8 cellular contexts compared by ENCODE assay signal in the genomic region with DNA sequence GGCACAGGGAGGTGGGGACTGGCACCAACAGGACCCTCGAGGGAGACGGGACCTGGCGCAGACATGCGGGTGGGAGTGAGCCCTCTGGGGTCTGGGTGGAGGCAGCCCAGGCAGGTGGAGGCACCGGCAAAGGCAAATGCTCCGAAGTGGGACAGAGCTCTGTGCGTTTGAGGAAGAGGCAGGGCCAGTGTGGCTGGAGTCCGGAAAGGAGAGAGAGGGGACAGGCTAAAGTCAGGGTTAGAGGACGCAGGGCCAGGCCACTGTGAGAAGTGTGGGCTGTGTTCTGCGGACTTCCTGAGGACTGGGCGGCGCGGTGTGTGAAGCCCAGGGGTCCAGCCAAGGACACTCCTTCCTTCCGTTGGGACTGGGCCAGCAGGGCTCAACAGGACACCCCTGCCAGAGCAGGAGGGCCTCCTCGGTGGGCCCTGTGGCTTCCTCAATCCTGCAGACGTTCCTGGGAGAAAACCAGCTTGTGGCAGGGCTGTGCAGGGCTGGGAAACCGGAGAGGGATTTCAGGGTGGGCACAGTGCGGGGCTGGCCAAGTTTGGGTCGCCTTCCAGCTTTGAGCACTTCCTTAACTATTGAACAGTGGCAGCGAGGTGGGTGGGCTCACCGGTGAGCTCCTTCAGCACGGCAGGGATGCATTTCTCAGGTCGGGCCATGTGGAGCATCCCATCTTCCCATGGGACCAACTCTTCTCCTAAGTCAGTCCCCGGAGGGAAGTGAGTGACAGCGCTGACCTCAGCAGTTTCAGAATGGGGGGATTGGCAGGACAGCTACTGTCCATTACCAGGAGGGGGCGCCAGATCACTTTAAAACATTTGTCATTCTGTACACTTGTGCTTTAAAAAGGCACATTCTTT. TPM values are rescaled to one million over a fixed set of nuclear protein-coding genes. Genes with fewer than 3 reads are reported as not detected.
DNase-seq lines count a peak whose midpoint lies in the region; ATAC-seq, FAIRE-seq and TF ChIP-seq lines count a peak whose summit lies in the region.

No MANE protein-coding gene starts in this region.

- no peaks in the 10 kb centered on the region for H3K36me3 Mint-ChIP-seq in activated CD4-positive, alpha-beta T cell treated with anti-CD3 and anti-CD28 coated beads for 36 hours (ENCODE audit: low read depth)
- H3K36me3 Mint-ChIP-seq in stimulated activated effector memory CD8-positive, alpha-beta T cell treated with anti-CD3 and anti-CD28 coated beads, Interleukin-12 subunit alpha, Interleukin-12 subunit beta, amount 100 ng/mL, for 72 hours: no peaks in the 10 kb centered on the region

- peaks cover 26% of the 10 kb centered on the region for H3K27me3 Mint-ChIP-seq in activated CD4-positive, alpha-beta T cell treated with anti-CD3 and anti-CD28 coated beads for 36 hours

- CTCF ChIA-PET in activated CD4-positive, alpha-beta T cell treated with anti-CD3 and anti-CD28 coated beads for 36 hours (lab: Charles Lee): interaction anchor here (0.7 to 4.6 kb wide), 28 partner anchors 9 to 956 kb away, joined by 3 to 34 read pairs (median 6); partner anchors contain the start of genes BCAS4, DPM1 and MOCS3

- DNase-seq in ACHN (peak; percentile 66), GM12892 (ENCODE audit: insufficient read length) (peak; percentile 60), NCI-H2227 treated with DMSO at 0.1 percent for 48 hours (lab: John Stamatoyannopoulos, UW) (peak; percentile 23), choroid plexus epithelial cell (ENCODE audit: low read depth) (peak; percentile 83), medulla oblongata (ENCODE audit: extremely low spot score) (peak; percentile 76), cerebellar nuclear complex (lab: John Stamatoyannopoulos, UW) (no peak)
- peak; percentile 84 for DNase-seq in activated CD4-positive, alpha-beta T cell treated with anti-CD3 and anti-CD28 coated beads for 36 hours
- peak; percentile 63 to 81 for DNase-seq in stimulated activated effector memory CD8-positive, alpha-beta T cell treated with anti-CD3 and anti-CD28 coated beads, Interleukin-12 subunit alpha, Interleukin-12 subunit beta, amount 100 ng/mL, for 72 hours (ENCODE audit: low spot score in 2 of 2)

- ATAC-seq in activated CD4-positive, alpha-beta T cell treated with anti-CD3 and anti-CD28 coated beads for 36 hours: no peak
- peak; percentile 28 for ATAC-seq in stimulated activated effector memory CD8-positive, alpha-beta T cell treated with anti-CD3 and anti-CD28 coated beads, Interleukin-12 subunit alpha, Interleukin-12 subunit beta, amount 100 ng/mL, for 72 hours

- peak; percentile 56 for FAIRE-seq in GM12892 (lab: Jason Lieb, UNC)

- peak; percentile 86 for TF ChIP-seq CTCF in choroid plexus epithelial cell (conservative IDR thresholded peaks at IDR 0.05; ENCODE audit: low read depth, low read length)

- peaks cover 20% of the 10 kb centered on the region for H3K4me1 Mint-ChIP-seq in activated CD4-positive, alpha-beta T cell treated with anti-CD3 and anti-CD28 coated beads for 36 hours
- peaks cover 28% of the 10 kb centered on the region for H3K4me1 Mint-ChIP-seq in stimulated activated effector memory CD8-positive, alpha-beta T cell treated with anti-CD3 and anti-CD28 coated beads, Interleukin-12 subunit alpha, Interleukin-12 subunit beta, amount 100 ng/mL, for 72 hours

- no peaks in the 10 kb centered on the region for H3K9me3 Mint-ChIP-seq in activated CD4-positive, alpha-beta T cell treated with anti-CD3 and anti-CD28 coated beads for 36 hours (ENCODE audit: low read depth)
- no peaks in the 10 kb centered on the region for H3K9me3 Mint-ChIP-seq in stimulated activated effector memory CD8-positive, alpha-beta T cell treated with anti-CD3 and anti-CD28 coated beads, Interleukin-12 subunit alpha, Interleukin-12 subunit beta, amount 100 ng/mL, for 72 hours

- POLR2A ChIA-PET in activated CD4-positive, alpha-beta T cell treated with anti-CD3 and anti-CD28 coated beads for 36 hours (lab: Charles Lee): no interaction called here

- in situ Hi-C loops in ACHN (cut with HindIII; ENCODE audit: low pct_ligation_motif_present, low pct_unique_long_range_greater_than_20kb, low sequenced_read_pairs): no loop called here

- H3K4me3 ChIP-seq in choroid plexus epithelial cell (ENCODE audit: low read depth, low read length): no peak overlapping the region

- no peak for TF ChIP-seq POLR2A in GM12892 (IDR thresholded peaks at IDR 0.05; ENCODE audit: low read depth, low read length)

- H3K27ac Mint-ChIP-seq in activated CD4-positive, alpha-beta T cell treated with anti-CD3 and anti-CD28 coated beads for 36 hours: peak overlapping the region; percentile 90
- H3K27ac Mint-ChIP-seq in stimulated activated effector memory CD8-positive, alpha-beta T cell treated with anti-CD3 and anti-CD28 coated beads, Interleukin-12 subunit alpha, Interleukin-12 subunit beta, amount 100 ng/mL, for 72 hours: peak overlapping the region; percentile 93

- H3K4me3 Mint-ChIP-seq in activated CD4-positive, alpha-beta T cell treated with anti-CD3 and anti-CD28 coated beads for 36 hours: no peak overlapping the region
- peak overlapping the region; percentile 50 for H3K4me3 Mint-ChIP-seq in stimulated activated effector memory CD8-positive, alpha-beta T cell treated with anti-CD3 and anti-CD28 coated beads, Interleukin-12 subunit alpha, Interleukin-12 subunit beta, amount 100 ng/mL, for 72 hours

- intact Hi-C loops in activated CD4-positive, alpha-beta T cell treated with anti-CD3 and anti-CD28 coated beads for 36 hours (cut with DNase I, micrococcal nuclease): loop anchor here in 1 of 2 experiments (1.0 kb wide), 4 partner anchors 23 to 519 kb away; partner anchors contain the start of genes DPM1 and MOCS3

RNA-seq across cellular contexts. Expression of gene MOCS3, which starts 22.5 kb away (rescaled TPM):
- polyA plus RNA-seq in GM12892 (2012; ENCODE audit: missing spikeins): 1.9 TPM
- 1 to 10 TPM; 3.1 to 3.8 TPM for total RNA-seq in activated CD4-positive, alpha-beta T cell treated with anti-CD3 and anti-CD28 coated beads for 36 hours

RNA-seq across cellular contexts. Expression of gene DPM1, which starts 22.8 kb away (rescaled TPM):
- polyA plus RNA-seq in GM12892 (2012; ENCODE audit: missing spikeins): 90.4 TPM
- 10 to 100 TPM; 55.6 to 72.1 TPM for total RNA-seq in activated CD4-positive, alpha-beta T cell treated with anti-CD3 and anti-CD28 coated beads for 36 hours

RNA-seq across cellular contexts. Expression of gene KCNG1, which starts 41.8 kb away (rescaled TPM):
- not detected for polyA plus RNA-seq in GM12892 (2012; ENCODE audit: missing spikeins)
- total RNA-seq in activated CD4-positive, alpha-beta T cell treated with anti-CD3 and anti-CD28 coated beads for 36 hours: 1 to 10 TPM; 2.5 to 2.8 TPM

RNA-seq across cellular contexts. Expression of gene ADNP, which starts 49.8 kb away (rescaled TPM):
- 38.1 TPM for polyA plus RNA-seq in GM12892 (2012; ENCODE audit: missing spikeins)
- total RNA-seq in activated CD4-positive, alpha-beta T cell treated with anti-CD3 and anti-CD28 coated beads for 36 hours: 10 to 100 TPM; 61.0 to 86.1 TPM

Comparison
In these comparisons a context has a peak if more than half of its experiments do, and no peak if none do; other contexts are left out.
1. DNase-seq: peak in ACHN (single experiment), GM12892 (single experiment), NCI-H2227 treated with DMSO at 0.1 percent for 48 hours (single experiment), activated CD4-positive, alpha-beta T cell treated with anti-CD3 and anti-CD28 coated beads for 36 hours (single experiment), choroid plexus epithelial cell (single experiment), medulla oblongata (single experiment) and stimulated activated effector memory CD8-positive, alpha-beta T cell treated with anti-CD3 and anti-CD28 coated beads, Interleukin-12 subunit alpha, Interleukin-12 subunit beta, amount 100 ng/mL, for 72 hours (2 of 2); none in cerebellar nuclear complex (0 of 2).